Comparison of ENCODE assay signal across 1 cellular context in the genomic region with DNA sequence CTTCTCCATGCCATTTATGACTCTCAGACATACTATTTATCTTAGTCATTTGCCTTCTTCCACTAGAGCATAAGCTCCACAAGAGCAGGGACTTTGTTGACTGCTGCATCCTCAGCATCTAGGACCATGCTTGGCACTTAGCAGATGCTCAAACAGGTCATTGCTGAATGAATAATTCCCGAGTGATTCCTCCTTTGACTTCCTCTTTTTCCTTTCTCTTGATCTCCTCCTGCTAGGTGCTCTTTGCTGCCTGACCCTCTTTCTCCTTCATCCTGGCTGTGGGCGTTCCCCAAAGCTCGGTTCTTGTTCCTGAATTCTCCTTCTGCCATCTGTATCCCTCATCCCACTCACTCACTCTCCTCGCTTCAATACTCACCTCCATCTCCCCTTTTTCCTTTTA.
TF ChIP-seq lines count a peak whose summit lies in the region.

No MANE protein-coding gene starts in this region.

TF ChIP-seq in K562, 482 proteins besides CTCF, POLR2A, EP300 and RAD21:
- TF ChIP-seq ARID1B (IDR thresholded peaks at IDR 0.05) (no peak), KHSRP (IDR thresholded peaks at IDR 0.05) (no peak), SPI1 (IDR thresholded peaks at IDR 0.05; ENCODE audit: borderline replicate concordance, low read depth, low read length) (peak; percentile 88)
- TF ChIP-seq, protein P1, sequence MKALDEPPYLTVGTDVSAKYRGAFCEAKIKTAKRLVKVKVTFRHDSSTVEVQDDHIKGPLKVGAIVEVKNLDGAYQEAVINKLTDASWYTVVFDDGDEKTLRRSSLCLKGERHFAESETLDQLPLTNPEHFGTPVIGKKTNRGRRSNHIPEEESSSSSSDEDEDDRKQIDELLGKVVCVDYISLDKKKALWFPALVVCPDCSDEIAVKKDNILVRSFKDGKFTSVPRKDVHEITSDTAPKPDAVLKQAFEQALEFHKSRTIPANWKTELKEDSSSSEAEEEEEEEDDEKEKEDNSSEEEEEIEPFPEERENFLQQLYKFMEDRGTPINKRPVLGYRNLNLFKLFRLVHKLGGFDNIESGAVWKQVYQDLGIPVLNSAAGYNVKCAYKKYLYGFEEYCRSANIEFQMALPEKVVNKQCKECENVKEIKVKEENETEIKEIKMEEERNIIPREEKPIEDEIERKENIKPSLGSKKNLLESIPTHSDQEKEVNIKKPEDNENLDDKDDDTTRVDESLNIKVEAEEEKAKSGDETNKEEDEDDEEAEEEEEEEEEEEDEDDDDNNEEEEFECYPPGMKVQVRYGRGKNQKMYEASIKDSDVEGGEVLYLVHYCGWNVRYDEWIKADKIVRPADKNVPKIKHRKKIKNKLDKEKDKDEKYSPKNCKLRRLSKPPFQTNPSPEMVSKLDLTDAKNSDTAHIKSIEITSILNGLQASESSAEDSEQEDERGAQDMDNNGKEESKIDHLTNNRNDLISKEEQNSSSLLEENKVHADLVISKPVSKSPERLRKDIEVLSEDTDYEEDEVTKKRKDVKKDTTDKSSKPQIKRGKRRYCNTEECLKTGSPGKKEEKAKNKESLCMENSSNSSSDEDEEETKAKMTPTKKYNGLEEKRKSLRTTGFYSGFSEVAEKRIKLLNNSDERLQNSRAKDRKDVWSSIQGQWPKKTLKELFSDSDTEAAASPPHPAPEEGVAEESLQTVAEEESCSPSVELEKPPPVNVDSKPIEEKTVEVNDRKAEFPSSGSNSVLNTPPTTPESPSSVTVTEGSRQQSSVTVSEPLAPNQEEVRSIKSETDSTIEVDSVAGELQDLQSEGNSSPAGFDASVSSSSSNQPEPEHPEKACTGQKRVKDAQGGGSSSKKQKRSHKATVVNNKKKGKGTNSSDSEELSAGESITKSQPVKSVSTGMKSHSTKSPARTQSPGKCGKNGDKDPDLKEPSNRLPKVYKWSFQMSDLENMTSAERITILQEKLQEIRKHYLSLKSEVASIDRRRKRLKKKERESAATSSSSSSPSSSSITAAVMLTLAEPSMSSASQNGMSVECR (CRISPR knock-in tag; IDR thresholded peaks at IDR 0.05) = no peak
- TF ChIP-seq, protein P2, sequence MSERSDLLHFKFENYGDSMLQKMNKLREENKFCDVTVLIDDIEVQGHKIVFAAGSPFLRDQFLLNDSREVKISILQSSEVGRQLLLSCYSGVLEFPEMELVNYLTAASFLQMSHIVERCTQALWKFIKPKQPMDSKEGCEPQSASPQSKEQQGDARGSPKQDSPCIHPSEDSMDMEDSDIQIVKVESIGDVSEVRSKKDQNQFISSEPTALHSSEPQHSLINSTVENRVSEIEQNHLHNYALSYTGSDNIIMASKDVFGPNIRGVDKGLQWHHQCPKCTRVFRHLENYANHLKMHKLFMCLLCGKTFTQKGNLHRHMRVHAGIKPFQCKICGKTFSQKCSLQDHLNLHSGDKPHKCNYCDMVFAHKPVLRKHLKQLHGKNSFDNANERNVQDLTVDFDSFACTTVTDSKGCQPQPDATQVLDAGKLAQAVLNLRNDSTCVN (CRISPR knock-in tag; IDR thresholded peaks at IDR 0.05) = no peak
